Comparison of ENCODE assay signal across 16 cellular contexts in the genomic region with DNA sequence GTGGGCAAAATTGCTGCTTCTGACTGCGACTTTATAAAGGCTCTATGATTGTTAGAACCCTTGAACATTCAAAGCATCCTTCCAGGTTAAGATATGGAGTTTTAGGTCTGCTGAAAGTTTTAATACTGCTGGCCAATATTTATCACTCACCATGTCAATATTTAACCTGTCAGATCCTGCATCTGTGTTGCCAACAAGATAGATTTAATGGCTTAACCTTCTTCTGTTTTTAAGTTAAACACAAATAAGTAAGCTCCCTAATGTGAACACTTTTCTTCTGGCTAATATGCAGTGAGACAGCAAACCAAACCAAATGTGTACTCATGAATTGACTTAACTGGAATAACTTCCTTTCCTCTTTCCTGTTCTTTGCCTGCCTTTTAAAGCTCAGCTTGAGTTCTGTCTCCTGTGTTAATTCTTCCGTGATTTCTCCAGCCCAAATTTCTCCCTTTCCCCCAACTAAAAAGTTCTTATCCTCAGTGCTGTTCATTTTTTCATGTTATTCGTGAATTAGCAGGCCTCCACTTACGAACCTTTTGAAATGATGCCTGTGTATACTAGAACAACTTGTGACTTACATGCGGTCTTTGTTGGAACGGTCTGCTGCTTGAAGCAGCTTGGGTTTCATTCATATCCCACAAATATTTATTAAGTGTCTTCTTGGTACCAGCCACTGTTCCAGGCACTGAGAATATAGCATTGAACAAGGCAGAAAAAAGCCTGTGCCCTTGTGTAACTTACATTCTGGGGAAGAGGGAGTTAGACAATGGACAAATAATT. TPM values are rescaled to one million over a fixed set of nuclear protein-coding genes. Genes with fewer than 3 reads are reported as not detected.
DNase-seq lines count a peak whose midpoint lies in the region; ATAC-seq, FAIRE-seq and TF ChIP-seq lines count a peak whose summit lies in the region.
"Had no signal": no experiment of that assay in that cellular context is flagged by ENCODE, and none has a peak within 500 bp of the region (broad histone marks: within the 10 kb centered on the region; RNA-seq: fewer than 3 reads in every experiment).

No MANE protein-coding gene starts in this region.

- peaks cover 30% of the 10 kb centered on the region for H3K36me3 Mint-ChIP-seq in nephron (ENCODE audit: low read depth)

- H3K4me3 ChIP-seq in LNCaP clone FGC (ENCODE audit: low read depth, low read length) (peak overlapping the region; percentile 3; the same call in 1 of the 2 replicates), endothelial cell of umbilical vein (replicated peaks in 1 of 3; ENCODE audit: insufficient read depth in 1 of 3, low read depth in 1 of 3, low read length in 3 of 3) (no peak overlapping the region)
- H3K4me3 ChIP-seq: SJCRH30, tibial nerve had no signal

- no peaks in the 10 kb centered on the region for H4K20me1 ChIP-seq in endothelial cell of umbilical vein (replicated peaks; ENCODE audit: control insufficient read depth, extremely low read depth, insufficient read depth, low read length)

- H3K9me3 ChIP-seq in endothelial cell of umbilical vein (replicated peaks; ENCODE audit: control insufficient read depth, insufficient read depth, low read length), result no peaks in the 10 kb centered on the region
- H3K9me3 ChIP-seq: SJCRH30, tibial nerve had no signal

- no TSS peak for BruUV-seq in endothelial cell of umbilical vein (replicated peaks; lab: Mats Ljungman, UMichigan)

- no peaks in the 10 kb centered on the region for H3K9me1 ChIP-seq in endothelial cell of umbilical vein (replicated peaks; ENCODE audit: control insufficient read depth, extremely low read depth, insufficient read depth, low read length)

- H3K79me2 ChIP-seq in endothelial cell of umbilical vein (ENCODE audit: control insufficient read depth, insufficient read depth, low read length), result peaks cover 31% of the 10 kb centered on the region

- FAIRE-seq in endothelial cell of umbilical vein (lab: Jason Lieb, UNC), result peak; percentile 76

- no peak for ATAC-seq in GM19324 (IDR thresholded peaks at IDR 0.05; ENCODE audit: low FRiP score, unreplicated experiment)
- no peak for ATAC-seq in HG03175 (IDR thresholded peaks at IDR 0.05; ENCODE audit: unreplicated experiment)
- ATAC-seq: stimulated activated effector memory CD8-positive, alpha-beta T cell treated with anti-CD3 and anti-CD28 coated beads, Interleukin-12 subunit alpha, Interleukin-12 subunit beta, amount 100 ng/mL, for 72 hours had no signal

- H3K36me3 ChIP-seq in endothelial cell of umbilical vein (ENCODE audit: control insufficient read depth in 2 of 2, extremely low read depth in 1 of 2, insufficient read depth in 2 of 2, low read length in 2 of 2), result no peaks in the 10 kb centered on the region
- H3K36me3 ChIP-seq: SJCRH30 had no signal

- peaks cover 13% of the 10 kb centered on the region for H3K4me1 ChIP-seq in endothelial cell of umbilical vein (ENCODE audit: control insufficient read depth, extremely low read depth, insufficient read depth, low read length)

- H3K4me3 Mint-ChIP-seq in nephron, result no peak overlapping the region
- H3K4me3 Mint-ChIP-seq: activated CD4-positive, alpha-beta T cell treated with anti-CD3 and anti-CD28 coated beads, Interleukin-2, amount 10 ng/mL, durations not matched to agents 24 days and 14 days; stimulated activated effector memory CD8-positive, alpha-beta T cell treated with anti-CD3 and anti-CD28 coated beads, Interleukin-12 subunit alpha, Interleukin-12 subunit beta, amount 100 ng/mL, for 72 hours had no signal

- dilution Hi-C loops in endothelial cell of umbilical vein (cut with MboI; ENCODE audit: extremely low pct_ligation_motif_present, low sequenced_read_pairs), result no loop called here

- TF ChIP-seq CTCF in 22Rv1 (IDR thresholded peaks at IDR 0.05) (no peak), LNCaP clone FGC (IDR thresholded peaks at IDR 0.05; ENCODE audit: control insufficient read depth, extremely low read depth, insufficient read depth) (no peak), endothelial cell of umbilical vein (IDR thresholded peaks at IDR 0.05; ENCODE audit: extremely low read depth in 1 of 2, insufficient read depth in 1 of 2, low read depth in 1 of 2, low read length in 2 of 2) (no peak), nephron (IDR thresholded peaks at IDR 0.05; ENCODE audit: unreplicated experiment in 3 of 3) (no peak)

- DNase-seq in LNCaP clone FGC (ENCODE audit: low read depth), result peak; percentile 85
- DNase-seq in endothelial cell of umbilical vein (ENCODE audit: low read depth, low spot score), result peak; percentile 16
- no peak for DNase-seq in NOMO-1 treated with dmso at 0.1 percent for 144 hours (lab: John Stamatoyannopoulos, UW; ENCODE audit: unreplicated experiment)
- DNase-seq in NCI-H2171 treated with DMSO at 0.1 percent for 48 hours (lab: John Stamatoyannopoulos, UW), result no peak
- DNase-seq: activated CD4-positive, alpha-beta T cell treated with anti-CD3 and anti-CD28 coated beads, Interleukin-2, amount 10 ng/mL, durations not matched to agents 24 days and 14 days; EL; SJCRH30 had no signal

- no peak overlapping the region for H3K9ac ChIP-seq in endothelial cell of umbilical vein (replicated peaks; ENCODE audit: extremely low read depth, insufficient read depth, low read length)
- H3K9ac ChIP-seq: KMS-11 had no signal

- no peak for TF ChIP-seq POLR2A in endothelial cell of umbilical vein (IDR thresholded peaks at IDR 0.05; ENCODE audit: low read depth, low read length)

- no peak overlapping the region for H2AFZ ChIP-seq in endothelial cell of umbilical vein (ENCODE audit: low read depth, low read length)

- intact Hi-C loops in endothelial cell of umbilical vein (cut with micrococcal nuclease), result loop anchor here (10.0 kb wide), 1 partner anchor 235 kb away; no protein-coding TSS in a partner anchor

- H3K27ac ChIP-seq in 22Rv1 (peak overlapping the region; percentile 81), endothelial cell of umbilical vein (ENCODE audit: insufficient read depth, low read depth, low read length) (no peak overlapping the region)
- H3K27ac ChIP-seq: KMS-11, SJCRH30 had no signal

- H3K9me3 Mint-ChIP-seq in nephron, result no peaks in the 10 kb centered on the region
- H3K9me3 Mint-ChIP-seq: activated CD4-positive, alpha-beta T cell treated with anti-CD3 and anti-CD28 coated beads, Interleukin-2, amount 10 ng/mL, durations not matched to agents 24 days and 14 days; stimulated activated effector memory CD8-positive, alpha-beta T cell treated with anti-CD3 and anti-CD28 coated beads, Interleukin-12 subunit alpha, Interleukin-12 subunit beta, amount 100 ng/mL, for 72 hours had no signal

- CTCF ChIA-PET in endothelial cell of umbilical vein (lab: Charles Lee), result interaction anchor here (1.4 to 1.5 kb wide), 2 partner anchors 10 to 13 kb away, joined by 3 read pairs; no protein-coding TSS in a partner anchor

- H3K4me2 ChIP-seq in endothelial cell of umbilical vein (ENCODE audit: insufficient read depth, low read length), result no peak overlapping the region

- H3K27me3 ChIP-seq in endothelial cell of umbilical vein (ENCODE audit: control insufficient read depth in 2 of 2, insufficient read depth in 2 of 2, low read length in 2 of 2), result no peaks in the 10 kb centered on the region
- H3K27me3 ChIP-seq: SJCRH30, tibial nerve had no signal

- no peaks in the 10 kb centered on the region for H3K27me3 Mint-ChIP-seq in nephron (ENCODE audit: low read depth)
- H3K27me3 Mint-ChIP-seq: activated naive CD8-positive, alpha-beta T cell had no signal

- POLR2A ChIA-PET in endothelial cell of umbilical vein (lab: Charles Lee), result no interaction called here

- H3K4me1 Mint-ChIP-seq in nephron, result peaks cover 37% of the 10 kb centered on the region

- peak overlapping the region in 2 of 3 experiments; percentile 1 to 5 for H3K27ac Mint-ChIP-seq in nephron
- H3K27ac Mint-ChIP-seq: activated CD4-positive, alpha-beta T cell treated with anti-CD3 and anti-CD28 coated beads, Interleukin-2, amount 10 ng/mL, durations not matched to agents 24 days and 14 days; activated naive CD8-positive, alpha-beta T cell; stimulated activated effector memory CD8-positive, alpha-beta T cell treated with anti-CD3 and anti-CD28 coated beads, Interleukin-12 subunit alpha, Interleukin-12 subunit beta, amount 100 ng/mL, for 72 hours had no signal

TF ChIP-seq in endothelial cell of umbilical vein, 7 proteins besides CTCF, POLR2A, EP300 and RAD21:
- TF ChIP-seq, protein P1, sequence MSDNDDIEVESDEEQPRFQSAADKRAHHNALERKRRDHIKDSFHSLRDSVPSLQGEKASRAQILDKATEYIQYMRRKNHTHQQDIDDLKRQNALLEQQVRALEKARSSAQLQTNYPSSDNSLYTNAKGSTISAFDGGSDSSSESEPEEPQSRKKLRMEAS (IDR thresholded peaks at IDR 0.05; ENCODE audit: insufficient read depth, insufficient read length), result no peak
- TF ChIP-seq EZH2 (IDR thresholded peaks at IDR 0.05; ENCODE audit: borderline replicate concordance, low read depth, low read length, severe bottlenecking), result no peak
- TF ChIP-seq FOS (IDR thresholded peaks at IDR 0.05; ENCODE audit: borderline replicate concordance, insufficient read depth, low read length), result no peak
- no peak for TF ChIP-seq GATA2 (IDR thresholded peaks at IDR 0.05; ENCODE audit: insufficient read depth, insufficient read length, low read depth, low read length)
- no peak for TF ChIP-seq POLR2AphosphoS5 (IDR thresholded peaks at IDR 0.05; ENCODE audit: insufficient read depth, low read depth, low read length)

RNA-seq across cellular contexts. Expression of a gene that starts 9.1 kb away (rescaled TPM):
- 15.4 and 16.9 TPM in 2 replicates for total RNA-seq in endothelial cell of umbilical vein
- 15.4 and 15.7 TPM in 2 replicates for polyA plus RNA-seq in endothelial cell of umbilical vein
- 11.5 and 11.9 TPM in 2 replicates for polyA plus RNA-seq in endothelial cell of umbilical vein (2011; cell fraction: cytosol; rRNA removed)
- 27.6 and 28.4 TPM in 2 replicates for polyA plus RNA-seq in endothelial cell of umbilical vein (2011; cell fraction: nucleus; rRNA removed)
- 13.7 and 16.4 TPM in 2 replicates for polyA plus RNA-seq in endothelial cell of umbilical vein (2012)
- polyA minus RNA-seq in endothelial cell of umbilical vein, result 36.8 and 41.1 TPM in 2 replicates
- 3.4 TPM for polyA minus RNA-seq in endothelial cell of umbilical vein (2011; cell fraction: cytosol; rRNA and poly(A)+ RNA removed)
- polyA minus RNA-seq in endothelial cell of umbilical vein (2011; cell fraction: nucleus; rRNA and poly(A)+ RNA removed), result 31.9 and 33.9 TPM in 2 replicates

RNA-seq across cellular contexts. Expression of a gene that starts 38.7 kb away (rescaled TPM):
- total RNA-seq in endothelial cell of umbilical vein, result not detected in 2 replicates
- polyA plus RNA-seq in endothelial cell of umbilical vein, result not detected in 2 replicates
- polyA plus RNA-seq in endothelial cell of umbilical vein (2011; cell fraction: cytosol; rRNA removed), result not detected in 2 replicates
- polyA plus RNA-seq in endothelial cell of umbilical vein (2011; cell fraction: nucleus; rRNA removed), result not detected in 2 replicates
- polyA plus RNA-seq in endothelial cell of umbilical vein (2012), result not detected in 2 replicates
- not detected in 2 replicates for polyA minus RNA-seq in endothelial cell of umbilical vein
- 0.61 TPM for polyA minus RNA-seq in endothelial cell of umbilical vein (2011; cell fraction: cytosol; rRNA and poly(A)+ RNA removed)
- not detected in 2 replicates for polyA minus RNA-seq in endothelial cell of umbilical vein (2011; cell fraction: nucleus; rRNA and poly(A)+ RNA removed)
- total RNA-seq: activated CD4-positive, alpha-beta T cell treated with anti-CD3 and anti-CD28 coated beads, Interleukin-2, amount 10 ng/mL, durations not matched to agents 24 days and 14 days; pulmonary artery endothelial cell had no signal

Comparison
In these comparisons a context has a peak if more than half of its experiments do, and no peak if none do; other contexts are left out.
1. DNase-seq: peak in LNCaP clone FGC (single experiment) and endothelial cell of umbilical vein (single experiment); none in NOMO-1 treated with dmso at 0.1 percent for 144 hours (single experiment) and NCI-H2171 treated with DMSO at 0.1 percent for 48 hours (single experiment).